Comparison of ENCODE assay signal across 13 cellular contexts in genomic region chr18:3983351-3983969, GRCh38.
DNase-seq lines count a peak whose midpoint lies in the region; ATAC-seq, FAIRE-seq and TF ChIP-seq lines count a peak whose summit lies in the region.
"Had no signal": no experiment of that assay in that cellular context is flagged by ENCODE, and none has a peak within 500 bp of the region (broad histone marks: within the 10 kb centered on the region; RNA-seq: fewer than 3 reads in every experiment).

No MANE protein-coding gene starts in this region.

- in situ Hi-C loops in astrocyte of the spinal cord (cut with HindIII; ENCODE audit: low sequenced_read_pairs): no loop called here
- in situ Hi-C loops in HepG2 (cut with HindIII; ENCODE audit: extremely low pct_ligation_motif_present, low pct_unique_long_range_greater_than_20kb): no loop called here

- H3K4me3 ChIP-seq in astrocyte of the spinal cord (ENCODE audit: low read depth, low read length) (no peak overlapping the region), HepG2 (replicated peaks in 1 of 3; ENCODE audit: insufficient read depth in 1 of 3, low read depth in 2 of 3, low read length in 3 of 3) (no peak overlapping the region), colonic mucosa (no peak overlapping the region)
- H3K4me3 ChIP-seq: uterus had no signal

- POLR2A ChIA-PET in HepG2 (lab: Yijun Ruan, JAX): no interaction called here

- peaks cover 10% of the 10 kb centered on the region for H3K9me3 ChIP-seq in HepG2 (ENCODE audit: low read length)
- H3K9me3 ChIP-seq in colonic mucosa: no peaks in the 10 kb centered on the region
- H3K9me3 ChIP-seq: uterus had no signal

- TF ChIP-seq CTCF in astrocyte of the spinal cord (IDR thresholded peaks at IDR 0.05; ENCODE audit: low read depth, low read length) (no peak), HepG2 (CRISPR knock-in tag; IDR thresholded peaks at IDR 0.05) (no peak), colonic mucosa (IDR thresholded peaks at IDR 0.05) (no peak)

- TF ChIP-seq EP300 in HepG2 (IDR thresholded peaks at IDR 0.05; ENCODE audit: low read depth in 2 of 2, low read length in 2 of 2): no peak
- no peak for TF ChIP-seq EP300 in HepG2 (CRISPR knock-in tag; IDR thresholded peaks at IDR 0.05; ENCODE audit: borderline replicate concordance)

- H2AFZ ChIP-seq in HepG2 (ENCODE audit: low read length): no peak overlapping the region

- DNase-seq in Ammon's horn (ENCODE audit: low spot score): peak; percentile 19
- DNase-seq in M059J (ENCODE audit: low read depth): peak; percentile 68
- peak; percentile 93 for DNase-seq in astrocyte of the spinal cord (ENCODE audit: low read depth, low spot score)
- peak; percentile 58 for DNase-seq in kidney tubule cell (ENCODE audit: low spot score)
- DNase-seq in HepG2 (ENCODE audit: low spot score): no peak
- no peak for DNase-seq in cerebellar nuclear complex (lab: John Stamatoyannopoulos, UW)
- DNase-seq in colonic mucosa: no peak
- DNase-seq: activated CD4-positive, alpha-beta T cell treated with anti-CD3 and anti-CD28 coated beads, Interleukin-2, amount 50 U/mL, for 4 hours; activated naive CD4-positive, alpha-beta T cell treated with Interleukin-2 at 50 U/mL for 16 hours; NCI-H1092 treated with DMSO at 0.1 percent for 48 hours; SW 1271; uterus had no signal

- no peak for TF ChIP-seq RAD21 in HepG2 (CRISPR knock-in tag; IDR thresholded peaks at IDR 0.05)

- no peak for ATAC-seq in HepG2
- no peak for ATAC-seq in HG02571 (IDR thresholded peaks at IDR 0.05; ENCODE audit: unreplicated experiment)

- no peaks in the 10 kb centered on the region for H4K20me1 ChIP-seq in HepG2 (ENCODE audit: insufficient read depth, low read length)

- no peaks in the 10 kb centered on the region for H3K79me2 ChIP-seq in HepG2 (ENCODE audit: insufficient read depth, low read length)

- H3K4me2 ChIP-seq in HepG2 (ENCODE audit: low read depth, low read length): no peak overlapping the region

- peaks cover 0 to 9% of the 10 kb centered on the region in 2 experiments; a peak in 3 of 5 replicates for H3K27me3 ChIP-seq in HepG2 (ENCODE audit: control insufficient read depth in 1 of 2, insufficient read depth in 2 of 2, low read length in 2 of 2)
- no peaks in the 10 kb centered on the region for H3K27me3 ChIP-seq in colonic mucosa
- H3K27me3 ChIP-seq: uterus had no signal

- H3K4me1 ChIP-seq in HepG2 (ENCODE audit: insufficient read depth, low read length) (no peaks in the 10 kb centered on the region), colonic mucosa (no peaks in the 10 kb centered on the region)
- H3K4me1 ChIP-seq: uterus had no signal

- WGBS in HepG2 (ENCODE audit: low lambda C conversion rate): 14% methylated on average over 5 of the region's 5 CpGs

- FAIRE-seq in HepG2 (lab: Jason Lieb, UNC): no peak

- no TSS peak for BruUV-seq in HepG2 (replicated peaks; lab: Mats Ljungman, UMichigan)

- H3K9ac ChIP-seq in HepG2 (ENCODE audit: insufficient read depth, low read depth, low read length) (no peak overlapping the region), colonic mucosa (ENCODE audit: low read depth in 2 of 2, low read length in 2 of 2) (no peak overlapping the region)

- H3K27ac ChIP-seq in HepG2 (ENCODE audit: extremely low read length, insufficient read depth, low read length): no peak overlapping the region
- H3K27ac ChIP-seq in colonic mucosa: no peak overlapping the region
- H3K27ac ChIP-seq: uterus had no signal

- CTCF ChIA-PET in HepG2 (lab: Yijun Ruan, JAX; ENCODE audit: low intra/inter-chr PET ratio, low total read pairs): no interaction called here

- intact Hi-C loops in HepG2 (cut with micrococcal nuclease; ENCODE audit: unreplicated experiment) (no loop called here), colonic mucosa (cut with DNase I) (no loop called here)

- TF ChIP-seq POLR2A in HepG2 (IDR thresholded peaks at IDR 0.05; ENCODE audit: insufficient read depth in 1 of 2, low read depth in 2 of 2, low read length in 2 of 2): no peak

- H3K36me3 ChIP-seq in HepG2 (replicated peaks in 1 of 2; ENCODE audit: control insufficient read depth in 1 of 2, insufficient read depth in 2 of 2, low read length in 2 of 2) (no peaks in the 10 kb centered on the region), colonic mucosa (no peaks in the 10 kb centered on the region)
- H3K36me3 ChIP-seq: uterus had no signal

TF ChIP-seq in HepG2, 621 proteins besides CTCF, POLR2A, EP300 and RAD21:
- TF ChIP-seq TOE1 (CRISPR knock-in tag; IDR thresholded peaks at IDR 0.05): no peak
- no peak for TF ChIP-seq CHCHD3 (CRISPR knock-in tag; IDR thresholded peaks at IDR 0.05)
- no peak for TF ChIP-seq TBP (CRISPR knock-in tag; IDR thresholded peaks at IDR 0.05)
- no peak for TF ChIP-seq GFI1 (CRISPR knock-in tag; IDR thresholded peaks at IDR 0.05; ENCODE audit: borderline replicate concordance)
- no peak for TF ChIP-seq MAZ (IDR thresholded peaks at IDR 0.05; ENCODE audit: borderline replicate concordance, low read depth, low read length)
- no peak for TF ChIP-seq MAZ (CRISPR knock-in tag; IDR thresholded peaks at IDR 0.05; ENCODE audit: low read depth)
- no peak for TF ChIP-seq KDM1A (CRISPR knock-in tag; IDR thresholded peaks at IDR 0.05)

Comparison
In these comparisons a context has a peak if more than half of its experiments do, and no peak if none do; other contexts are left out.
1. DNase-seq: peak in Ammon's horn (single experiment), M059J (single experiment), astrocyte of the spinal cord (single experiment) and kidney tubule cell (single experiment); none in HepG2 (single experiment), cerebellar nuclear complex (0 of 2) and colonic mucosa (single experiment).